10 cellular contexts compared by ENCODE assay signal in genomic region chr15:29747837-29748417, GRCh38.
DNase-seq lines count a peak whose midpoint lies in the region; ATAC-seq and TF ChIP-seq lines count a peak whose summit lies in the region.
"Had no signal": no experiment of that assay in that cellular context is flagged by ENCODE, and none has a peak within 500 bp of the region (broad histone marks: within the 10 kb centered on the region; RNA-seq: fewer than 3 reads in every experiment).

No MANE protein-coding gene starts in this region.

- H3K27me3 Mint-ChIP-seq in CD8-positive, alpha-beta T cell (ENCODE audit: low read depth): peaks cover 20% of the 10 kb centered on the region
- no peaks in the 10 kb centered on the region for H3K27me3 Mint-ChIP-seq in nephron (ENCODE audit: low read depth)
- H3K27me3 Mint-ChIP-seq in activated naive CD8-positive, alpha-beta T cell treated with anti-CD3 and anti-CD28 coated beads, Interleukin-2, amount 50 U/mL, for 24 hours: peaks cover 7% of the 10 kb centered on the region

- H3K4me3 Mint-ChIP-seq in CD8-positive, alpha-beta T cell: no peak overlapping the region
- H3K4me3 Mint-ChIP-seq in nephron: no peak overlapping the region
- no peak overlapping the region for H3K4me3 Mint-ChIP-seq in activated naive CD8-positive, alpha-beta T cell treated with anti-CD3 and anti-CD28 coated beads, Interleukin-2, amount 50 U/mL, for 24 hours
- H3K4me3 Mint-ChIP-seq: activated CD4-positive, alpha-beta T cell treated with anti-CD3 and anti-CD28 coated beads, Interleukin-2, amount 10 ng/mL, durations not matched to agents 7 days and 5 days had no signal

- CTCF ChIA-PET in CD8-positive, alpha-beta T cell (lab: Charles Lee): interaction anchor here (1.2 to 1.5 kb wide), 2 partner anchors 177 to 327 kb away, joined by 3 to 11 read pairs; no protein-coding TSS in a partner anchor

- no peaks in the 10 kb centered on the region for H3K9me3 ChIP-seq in CD8-positive, alpha-beta T cell (ENCODE audit: low read length)

- H3K27ac ChIP-seq in CD8-positive, alpha-beta T cell (ENCODE audit: low read depth, low read length): no peak overlapping the region

- no peak for ATAC-seq in CD8-positive, alpha-beta T cell
- ATAC-seq in activated naive CD8-positive, alpha-beta T cell treated with anti-CD3 and anti-CD28 coated beads, Interleukin-2, amount 50 U/mL, for 24 hours: no peak
- ATAC-seq in HG03135 (IDR thresholded peaks at IDR 0.05; ENCODE audit: unreplicated experiment): no peak

- H3K36me3 ChIP-seq in CD8-positive, alpha-beta T cell (ENCODE audit: insufficient read depth, low read length): no peaks in the 10 kb centered on the region

- no peak overlapping the region for H3K4me3 ChIP-seq in CD8-positive, alpha-beta T cell (ENCODE audit: low read depth, low read length)
- H3K4me3 ChIP-seq in LNCaP clone FGC (ENCODE audit: low read depth, low read length): no peak overlapping the region
- no peak overlapping the region for H3K4me3 ChIP-seq in cardiac fibroblast (replicated peaks in 1 of 2; ENCODE audit: low read depth in 2 of 2, low read length in 2 of 2)

- peak; percentile 44 for TF ChIP-seq CTCF in CD8-positive, alpha-beta T cell (IDR thresholded peaks at IDR 0.05)
- TF ChIP-seq CTCF in LNCaP clone FGC (IDR thresholded peaks at IDR 0.05; ENCODE audit: control insufficient read depth, extremely low read depth, insufficient read depth) (peak; percentile 26; the same call in 1 of the 2 replicates), cardiac fibroblast (IDR thresholded peaks at IDR 0.05; ENCODE audit: low read depth, low read length) (peak; percentile 44), nephron (IDR thresholded peaks at IDR 0.05; ENCODE audit: unreplicated experiment in 3 of 3) (peak; percentile 42 to 61 (median 47))

- H3K36me3 Mint-ChIP-seq in CD8-positive, alpha-beta T cell: no peaks in the 10 kb centered on the region
- peaks cover 26% of the 10 kb centered on the region for H3K36me3 Mint-ChIP-seq in nephron (ENCODE audit: low read depth)
- H3K36me3 Mint-ChIP-seq in activated naive CD8-positive, alpha-beta T cell treated with anti-CD3 and anti-CD28 coated beads, Interleukin-2, amount 50 U/mL, for 24 hours (ENCODE audit: low read depth): no peaks in the 10 kb centered on the region

- H3K27me3 ChIP-seq in CD8-positive, alpha-beta T cell (ENCODE audit: insufficient read depth, low read length): no peaks in the 10 kb centered on the region

- no peaks in the 10 kb centered on the region for H3K4me1 ChIP-seq in CD8-positive, alpha-beta T cell (ENCODE audit: insufficient read depth, low read length)

- DNase-seq in CD8-positive, alpha-beta T cell: no peak
- DNase-seq in LNCaP clone FGC (ENCODE audit: low read depth) (no peak), cardiac fibroblast (ENCODE audit: low read depth in 2 of 2) (peak; percentile 53 to 57), NCI-H2081 treated with DMSO at 0.1 percent for 48 hours (lab: John Stamatoyannopoulos, UW) (no peak)
- DNase-seq in activated naive CD8-positive, alpha-beta T cell treated with anti-CD3 and anti-CD28 coated beads, Interleukin-2, amount 50 U/mL, for 24 hours: no peak
- DNase-seq in stimulated activated CD8-positive, alpha-beta memory T cell treated with anti-CD3 and anti-CD28 coated beads, Interleukin-4, amount 100 ng/mL, for 48 hours: no peak
- DNase-seq: activated CD4-positive, alpha-beta T cell treated with anti-CD3 and anti-CD28 coated beads, Interleukin-2, amount 10 ng/mL, durations not matched to agents 7 days and 5 days; NCI-H2029 had no signal

- H3K9me3 Mint-ChIP-seq in CD8-positive, alpha-beta T cell: no peaks in the 10 kb centered on the region
- H3K9me3 Mint-ChIP-seq in nephron: no peaks in the 10 kb centered on the region
- H3K9me3 Mint-ChIP-seq in activated naive CD8-positive, alpha-beta T cell treated with anti-CD3 and anti-CD28 coated beads, Interleukin-2, amount 50 U/mL, for 24 hours: no peaks in the 10 kb centered on the region
- H3K9me3 Mint-ChIP-seq: activated CD4-positive, alpha-beta T cell treated with anti-CD3 and anti-CD28 coated beads, Interleukin-2, amount 10 ng/mL, durations not matched to agents 7 days and 5 days had no signal

- intact Hi-C loops in CD8-positive, alpha-beta T cell (cut with DNase I, micrococcal nuclease): loop anchor here (5.0 to 10.0 kb wide), 2 partner anchors 179 to 327 kb away; no protein-coding TSS in a partner anchor

- POLR2A ChIA-PET in CD8-positive, alpha-beta T cell (lab: Charles Lee): interaction anchor here (0.6 kb wide), 1 partner anchor 11 kb away, joined by 3 read pairs; no protein-coding TSS in a partner anchor

- H3K27ac Mint-ChIP-seq in CD8-positive, alpha-beta T cell: no peak overlapping the region
- H3K27ac Mint-ChIP-seq in nephron: no peak overlapping the region
- no peak overlapping the region for H3K27ac Mint-ChIP-seq in activated naive CD8-positive, alpha-beta T cell treated with anti-CD3 and anti-CD28 coated beads, Interleukin-2, amount 50 U/mL, for 24 hours
- H3K27ac Mint-ChIP-seq: activated CD4-positive, alpha-beta T cell treated with anti-CD3 and anti-CD28 coated beads, Interleukin-2, amount 10 ng/mL, durations not matched to agents 7 days and 5 days had no signal

- no peaks in the 10 kb centered on the region for H3K4me1 Mint-ChIP-seq in CD8-positive, alpha-beta T cell (ENCODE audit: low read depth)
- H3K4me1 Mint-ChIP-seq in nephron: peaks cover 8% of the 10 kb centered on the region
- H3K4me1 Mint-ChIP-seq in activated naive CD8-positive, alpha-beta T cell treated with anti-CD3 and anti-CD28 coated beads, Interleukin-2, amount 50 U/mL, for 24 hours: no peaks in the 10 kb centered on the region
- H3K4me1 Mint-ChIP-seq: activated CD4-positive, alpha-beta T cell treated with anti-CD3 and anti-CD28 coated beads, Interleukin-2, amount 10 ng/mL, durations not matched to agents 7 days and 5 days had no signal

Comparison
In these comparisons a context has a peak if more than half of its experiments do, and no peak if none do; other contexts are left out.
1. DNase-seq: peak in cardiac fibroblast (2 of 2); none in CD8-positive, alpha-beta T cell (0 of 7), LNCaP clone FGC (single experiment), activated naive CD8-positive, alpha-beta T cell treated with anti-CD3 and anti-CD28 coated beads, Interleukin-2, amount 50 U/mL, for 24 hours (single experiment), stimulated activated CD8-positive, alpha-beta memory T cell treated with anti-CD3 and anti-CD28 coated beads, Interleukin-4, amount 100 ng/mL, for 48 hours (single experiment) and NCI-H2081 treated with DMSO at 0.1 percent for 48 hours (single experiment).
2. Peak in every context shown above with its lines, with median percentiles within 50 percentile points of each other: CTCF ChIP-seq.